Comparison of ENCODE assay signal across 22 cellular contexts in genomic region chr5:168407222-168407621, GRCh38.
A peak's percentile ranks its signal among the peaks of the same experiment; 100 is the strongest.
DNase-seq lines count a peak whose midpoint lies in the region; ATAC-seq and TF ChIP-seq lines count a peak whose summit lies in the region.
"Had no signal": no experiment of that assay in that cellular context is flagged by ENCODE, and none has a peak within 500 bp of the region (broad histone marks: within the 10 kb centered on the region; RNA-seq: fewer than 3 reads in every experiment).

No MANE protein-coding gene starts in this region.

- no peaks in the 10 kb centered on the region for H3K9me3 ChIP-seq in osteoblast (ENCODE audit: low read depth, low read length)
- H3K9me3 ChIP-seq: BE2C had no signal

- H3K27ac Mint-ChIP-seq in activated CD8-positive, alpha-beta memory T cell treated with anti-CD3 and anti-CD28 coated beads, Interleukin-2, amount 10 ng/mL, durations not matched to agents 7 days and 5 days, result no peak overlapping the region
- H3K27ac Mint-ChIP-seq: CD4-positive, alpha-beta T cell; GM23338 had no signal

- no peak overlapping the region for H2AFZ ChIP-seq in osteoblast (ENCODE audit: low read length)
- H2AFZ ChIP-seq: GM23338 had no signal

- peaks cover 5% of the 10 kb centered on the region for H4K20me1 ChIP-seq in osteoblast (ENCODE audit: insufficient read depth, low read length)

- H3K27ac ChIP-seq in osteoblast (ENCODE audit: low read depth, low read length), result no peak overlapping the region

- H3K27me3 ChIP-seq in osteoblast (ENCODE audit: insufficient read depth, low read length), result no peaks in the 10 kb centered on the region
- H3K27me3 ChIP-seq: BE2C had no signal

- CTCF ChIA-PET in activated CD8-positive, alpha-beta memory T cell treated with anti-CD3 and anti-CD28 coated beads, Interleukin-2, amount 10 ng/mL, durations not matched to agents 7 days and 5 days (lab: Charles Lee), result no interaction called here

- no peaks in the 10 kb centered on the region for H3K36me3 ChIP-seq in osteoblast (ENCODE audit: insufficient read depth, low read length)
- H3K36me3 ChIP-seq: BE2C had no signal

- H3K9me3 Mint-ChIP-seq in activated CD8-positive, alpha-beta memory T cell treated with anti-CD3 and anti-CD28 coated beads, Interleukin-2, amount 10 ng/mL, durations not matched to agents 7 days and 5 days (ENCODE audit: low read depth), result no peaks in the 10 kb centered on the region
- H3K9me3 Mint-ChIP-seq: CD4-positive, alpha-beta T cell; GM23338 had no signal

- in situ Hi-C loops in astrocyte of the spinal cord (cut with HindIII; ENCODE audit: low sequenced_read_pairs), result no loop called here

- peak; percentile 68 for ATAC-seq in activated CD8-positive, alpha-beta memory T cell treated with anti-CD3 and anti-CD28 coated beads, Interleukin-2, amount 10 ng/mL, durations not matched to agents 7 days and 5 days
- ATAC-seq: GM12878, GM23338 had no signal

- H3K4me2 ChIP-seq in osteoblast (ENCODE audit: insufficient read depth, low read length), result no peak overlapping the region
- H3K4me2 ChIP-seq: GM23338 had no signal

- H3K36me3 Mint-ChIP-seq in activated CD8-positive, alpha-beta memory T cell treated with anti-CD3 and anti-CD28 coated beads, Interleukin-2, amount 10 ng/mL, durations not matched to agents 7 days and 5 days, result no peaks in the 10 kb centered on the region

- peaks cover 26% of the 10 kb centered on the region for H3K4me1 Mint-ChIP-seq in activated CD8-positive, alpha-beta memory T cell treated with anti-CD3 and anti-CD28 coated beads, Interleukin-2, amount 10 ng/mL, durations not matched to agents 7 days and 5 days

- no peak overlapping the region for H3K4me3 Mint-ChIP-seq in activated CD8-positive, alpha-beta memory T cell treated with anti-CD3 and anti-CD28 coated beads, Interleukin-2, amount 10 ng/mL, durations not matched to agents 7 days and 5 days
- H3K4me3 Mint-ChIP-seq: CD4-positive, alpha-beta T cell; GM23338 had no signal

- peaks cover 38% of the 10 kb centered on the region for H3K4me1 ChIP-seq in osteoblast (ENCODE audit: insufficient read depth, low read length)
- H3K4me1 ChIP-seq: BE2C had no signal

- no peak overlapping the region for H3K4me3 ChIP-seq in astrocyte of the spinal cord (ENCODE audit: low read depth, low read length)
- H3K4me3 ChIP-seq in osteoblast (ENCODE audit: insufficient read depth, low read length), result no peak overlapping the region
- H3K4me3 ChIP-seq: GM12878, GM23338 had no signal

- peak; percentile 52 for DNase-seq in activated CD8-positive, alpha-beta memory T cell treated with anti-CD3 and anti-CD28 coated beads, Interleukin-2, amount 10 ng/mL, durations not matched to agents 7 days and 5 days
- DNase-seq in activated CD8-positive, alpha-beta memory T cell treated with anti-CD3 and anti-CD28 coated beads, Interleukin-2, amount 50 U/mL, for 48 hours, result no peak
- DNase-seq in LHCN-M2 (ENCODE audit: low read depth), result peak; percentile 20
- peak; percentile 16 for DNase-seq in astrocyte of the spinal cord (ENCODE audit: low read depth, low spot score)
- DNase-seq in osteoblast (ENCODE audit: insufficient read length, low spot score, missing footprints), result peak; percentile 41
- DNase-seq in GM03348 (ENCODE audit: low spot score), result no peak
- DNase-seq in NCI-H524 (lab: John Stamatoyannopoulos, UW), result no peak
- no peak for DNase-seq in HuH-7.5 (ENCODE audit: low spot score)
- DNase-seq: BE2C; CD4-positive, alpha-beta T cell; GF-D8; HCEC 1CT; KG1; MV-4-11; NCI-H1694 treated with DMSO at 0.1 percent for 48 hours; NCI-H2107; NCI-H510A treated with DMSO at 0.1 percent for 48 hours; NCI-H82; OCI-M1; SHP77 had no signal

- H3K27me3 Mint-ChIP-seq in activated CD8-positive, alpha-beta memory T cell treated with anti-CD3 and anti-CD28 coated beads, Interleukin-2, amount 10 ng/mL, durations not matched to agents 7 days and 5 days, result peaks cover 46% of the 10 kb centered on the region
- H3K27me3 Mint-ChIP-seq: CD4-positive, alpha-beta T cell had no signal

- no peaks in the 10 kb centered on the region for H3K79me2 ChIP-seq in osteoblast (ENCODE audit: insufficient read depth, low read length)

- TF ChIP-seq CTCF in astrocyte of the spinal cord (IDR thresholded peaks at IDR 0.05; ENCODE audit: low read depth, low read length), result no peak
- no peak for TF ChIP-seq CTCF in osteoblast (IDR thresholded peaks at IDR 0.05; ENCODE audit: extremely low read depth, low read depth, low read length)

Comparison
In these comparisons a context has a peak if more than half of its experiments do, and no peak if none do; other contexts are left out.
1. DNase-seq: peak in activated CD8-positive, alpha-beta memory T cell treated with anti-CD3 and anti-CD28 coated beads, Interleukin-2, amount 10 ng/mL, durations not matched to agents 7 days and 5 days (single experiment), LHCN-M2 (single experiment), astrocyte of the spinal cord (single experiment) and osteoblast (single experiment); none in activated CD8-positive, alpha-beta memory T cell treated with anti-CD3 and anti-CD28 coated beads, Interleukin-2, amount 50 U/mL, for 48 hours (single experiment), GM03348 (single experiment), NCI-H524 (0 of 2) and HuH-7.5 (single experiment).